21 cellular contexts compared by ENCODE assay signal in the genomic region with DNA sequence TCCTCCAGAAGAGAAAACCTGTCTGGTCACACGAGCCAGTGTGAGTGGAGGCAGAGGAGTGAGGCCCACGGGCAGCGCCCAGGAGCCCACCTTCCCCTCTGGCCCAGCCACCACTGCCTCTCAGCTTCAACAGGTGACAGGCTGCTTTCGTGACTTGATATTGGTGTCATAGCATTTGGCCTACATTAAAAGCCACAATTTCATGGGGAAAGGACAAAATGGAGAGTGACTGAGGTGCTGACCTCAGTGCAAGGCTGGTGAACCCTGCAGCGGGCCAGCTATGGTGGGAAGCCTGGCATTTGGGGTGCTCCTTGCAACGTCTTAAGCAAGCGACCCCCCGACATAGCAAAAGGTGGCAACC. TPM values are rescaled to one million over a fixed set of nuclear protein-coding genes. Genes with fewer than 3 reads are reported as not detected.
DNase-seq lines count a peak whose midpoint lies in the region; ATAC-seq and TF ChIP-seq lines count a peak whose summit lies in the region.
"Had no signal": no experiment of that assay in that cellular context is flagged by ENCODE, and none has a peak within 500 bp of the region (broad histone marks: within the 10 kb centered on the region; RNA-seq: fewer than 3 reads in every experiment).

No MANE protein-coding gene starts in this region.

- CTCF ChIA-PET in HEK293 (lab: Yijun Ruan, JAX), result no interaction called here

- peak overlapping the region; percentile 83 for H3K4me2 ChIP-seq in BLaER1
- H3K4me2 ChIP-seq: A549, GM23338 had no signal

- no peak for TF ChIP-seq POLR2A in transverse colon (IDR thresholded peaks at IDR 0.05)

- intact Hi-C loops in transverse colon (cut with DNase I; ENCODE audit: low total_unique reads), result no loop called here

- DNase-seq in WERI-Rb-1, result no peak
- DNase-seq in transverse colon, result no peak
- DNase-seq in NCI-H226, result no peak
- DNase-seq: 8988T; ACHN; AML-193; BE2C; CD4-positive, CD25-positive, alpha-beta regulatory T cell; CD8-positive, alpha-beta T cell; DMS 273 treated with DMSO at 0.1 percent for 48 hours; DMS79; EL; GDM1; H9 had no signal

- H3K36me3 ChIP-seq in BLaER1 (peaks cover 7% of the 10 kb centered on the region; the same call in 1 of the 2 replicates), HEK293 (ENCODE audit: control insufficient read depth in 2 of 2, insufficient read depth in 1 of 2, low read length in 2 of 2) (no peaks in the 10 kb centered on the region), WERI-Rb-1 (no peaks in the 10 kb centered on the region), transverse colon (no peaks in the 10 kb centered on the region)
- H3K36me3 ChIP-seq: BE2C had no signal

- no peak for ATAC-seq in HG02970 (IDR thresholded peaks at IDR 0.05; ENCODE audit: low FRiP score, unreplicated experiment)
- ATAC-seq: A549; CD8-positive, alpha-beta T cell; GM12878; GM23338 had no signal

- 82 to 100% methylated on average over 2 to 8 of the region's 8 CpGs for WGBS in transverse colon (ENCODE audit: low coverage in 1 of 2), 2 donors

- peak overlapping the region; percentile 39; the same call in 1 of the 2 replicates for H3K4me3 ChIP-seq in BLaER1
- H3K4me3 ChIP-seq in HEK293 (ENCODE audit: low read depth, low read length), result no peak overlapping the region
- H3K4me3 ChIP-seq in WERI-Rb-1 (ENCODE audit: low read depth, low read length), result no peak overlapping the region
- no peak overlapping the region for H3K4me3 ChIP-seq in transverse colon
- H3K4me3 ChIP-seq: A549, GM12878, GM23338 had no signal

- no peak for TF ChIP-seq EP300 in transverse colon (IDR thresholded peaks at IDR 0.05; ENCODE audit: low read depth)

- no peaks in the 10 kb centered on the region for H3K9me3 ChIP-seq in BLaER1
- no peaks in the 10 kb centered on the region for H3K9me3 ChIP-seq in HEK293 (ENCODE audit: control insufficient read depth, insufficient read depth, low read depth, low read length)
- no peaks in the 10 kb centered on the region for H3K9me3 ChIP-seq in WERI-Rb-1 (ENCODE audit: severe bottlenecking)
- H3K9me3 ChIP-seq in transverse colon, result no peaks in the 10 kb centered on the region
- H3K9me3 ChIP-seq: A549, BE2C had no signal

- TF ChIP-seq CTCF in HEK293 (tag by site-specific recombination; IDR thresholded peaks at IDR 0.05), result no peak
- TF ChIP-seq CTCF in WERI-Rb-1 (IDR thresholded peaks at IDR 0.05; ENCODE audit: low read depth, low read length), result no peak
- TF ChIP-seq CTCF in transverse colon (IDR thresholded peaks at IDR 0.05), result no peak

- in situ Hi-C loops in transverse colon (cut with MboI; ENCODE audit: low pct_ligation_motif_present in 1 of 4, low pct_unique_long_range_greater_than_20kb in 1 of 4, low sequenced_read_pairs in 3 of 4), result no loop called here

- no peaks in the 10 kb centered on the region for H3K27me3 ChIP-seq in BLaER1
- H3K27me3 ChIP-seq in WERI-Rb-1 (ENCODE audit: insufficient read depth, low read depth, severe bottlenecking), result no peaks in the 10 kb centered on the region
- no peaks in the 10 kb centered on the region for H3K27me3 ChIP-seq in transverse colon
- H3K27me3 ChIP-seq: BE2C had no signal

- H3K4me1 ChIP-seq in BLaER1 (peaks cover 31% of the 10 kb centered on the region), HEK293 (ENCODE audit: control insufficient read depth, insufficient read depth, low read length) (no peaks in the 10 kb centered on the region), transverse colon (no peaks in the 10 kb centered on the region)
- H3K4me1 ChIP-seq: A549, BE2C had no signal

- no peak overlapping the region for H3K9ac ChIP-seq in BLaER1

- POLR2A ChIA-PET in HEK293 (lab: Yijun Ruan, JAX), result no interaction called here

- H3K27ac ChIP-seq in BLaER1, result no peak overlapping the region; the same call in 1 of the 2 replicates
- no peak overlapping the region for H3K27ac ChIP-seq in HEK293 (ENCODE audit: extremely low read depth, low read depth, low read length)
- 0 out of 2 replicates have a peak overlapping the region, but pooled peaks have one; percentile 20 for H3K27ac ChIP-seq in WERI-Rb-1
- H3K27ac ChIP-seq in transverse colon, result no peak overlapping the region
- H3K27ac ChIP-seq: A549, C4-2B had no signal

- H4K20me1 ChIP-seq in BLaER1, result no peaks in the 10 kb centered on the region

TF ChIP-seq in HEK293, 187 proteins besides CTCF, POLR2A, EP300 and RAD21:
- TF ChIP-seq SCRT2 (tag by site-specific recombination; IDR thresholded peaks at IDR 0.05), result peak; percentile 76
- TF ChIP-seq ZNF792 (tag by site-specific recombination; IDR thresholded peaks at IDR 0.05), result no peak
- 0 out of 2 replicates have a peak, but pooled peaks have one; percentile 38 for TF ChIP-seq SCRT1 (tag by site-specific recombination; IDR thresholded peaks at IDR 0.05; ENCODE audit: borderline replicate concordance)
- no peak for TF ChIP-seq ZNF248 (tag by site-specific recombination; IDR thresholded peaks at IDR 0.05)

RNA-seq across cellular contexts. Expression of gene ECHDC3, which starts 21.3 kb away (rescaled TPM):
- total RNA-seq in transverse colon, result 1 to 10 TPM in 3 of 4 donors, under 1 TPM in 1; 0.75 to 5.7 (median 4.0) TPM

RNA-seq across cellular contexts. Expression of gene PROSER2, which starts 59.7 kb away (rescaled TPM):
- total RNA-seq in transverse colon, result 10 to 100 TPM in 1 of 4 donors, 1 to 10 TPM in 3; 4.2 to 29.2 (median 6.9) TPM
